Comparison of ENCODE assay signal across 8 cellular contexts in genomic region chr4:2260336-2261109, GRCh38. TPM values are rescaled to one million over a fixed set of nuclear protein-coding genes. Genes with fewer than 3 reads are reported as not detected.
A peak's percentile ranks its signal among the peaks of the same experiment; 100 is the strongest.
DNase-seq lines count a peak whose midpoint lies in the region; ATAC-seq and TF ChIP-seq lines count a peak whose summit lies in the region.

No MANE protein-coding gene starts in this region.

- H3K4me3 ChIP-seq in GM12865 (ENCODE audit: low read depth, low read length): peak overlapping the region; percentile 66
- peak overlapping the region; percentile 70 to 100 (median 90) for H3K4me3 ChIP-seq in heart left ventricle
- peak overlapping the region; percentile 83 for H3K4me3 ChIP-seq in rectal smooth muscle tissue (ENCODE audit: low read length)

- H3K27ac ChIP-seq in heart left ventricle (peak overlapping the region; percentile 86 to 97 (median 91)), rectal smooth muscle tissue (ENCODE audit: low read depth, low read length) (peak overlapping the region; percentile 76)

- H3K27me3 ChIP-seq in heart left ventricle (no peaks in the 10 kb centered on the region), rectal smooth muscle tissue (ENCODE audit: control insufficient read depth, insufficient read depth, low read length) (no peaks in the 10 kb centered on the region)

- peaks cover 0 to 27% (median 2%) of the 10 kb centered on the region in 9 donors for H3K36me3 ChIP-seq in heart left ventricle
- H3K36me3 ChIP-seq in rectal smooth muscle tissue (ENCODE audit: control insufficient read depth, insufficient read depth, low read length): no peaks in the 10 kb centered on the region

- DNase-seq in GM12865 (ENCODE audit: low read depth) (no peak), heart left ventricle (peak; percentile 18 to 66 (median 29)), dermis blood vessel endothelial cell (no peak), C1 segment of cervical spinal cord (lab: John Stamatoyannopoulos, UW) (no peak), kidney glomerular epithelial cell (lab: John Stamatoyannopoulos, UW) (no peak)
- peak; percentile 22 for DNase-seq in activated CD8-positive, alpha-beta memory T cell treated with anti-CD3 and anti-CD28 coated beads, Interleukin-2, amount 50 U/mL, for 4 hours

- no peaks in the 10 kb centered on the region for H3K9me3 ChIP-seq in heart left ventricle

- ATAC-seq in heart left ventricle (no peak), HG03280 (IDR thresholded peaks at IDR 0.05; ENCODE audit: unreplicated experiment) (no peak)

- H3K4me1 ChIP-seq in heart left ventricle: peaks cover 21 to 82% (median 66%) of the 10 kb centered on the region in 12 donors
- H3K4me1 ChIP-seq in rectal smooth muscle tissue (ENCODE audit: control insufficient read depth, insufficient read depth, low read length): peaks cover 40% of the 10 kb centered on the region

- H3K9ac ChIP-seq in rectal smooth muscle tissue (ENCODE audit: low read length): peak overlapping the region; percentile 75

- no peak for TF ChIP-seq CTCF in GM12865 (IDR thresholded peaks at IDR 0.05; ENCODE audit: insufficient read depth, low read depth, low read length, missing control alignments)
- TF ChIP-seq CTCF in heart left ventricle (IDR thresholded peaks at IDR 0.05): no peak

- 26 to 40% (median 32%) methylated on average over 15 to 23 of the region's 23 CpGs for whole genome bisulfite sequencing in heart left ventricle, 4 donors

- intact Hi-C loops in heart left ventricle (cut with DNase I): loop anchor here in 7 of 10 donors (2.0 to 10.0 kb wide), 7 partner anchors 18 to 494 kb away; partner anchors contain the start of genes CFAP99 (in 4 of the 7), ZFYVE28 (in 4 of the 7), FAM193A (in 1 of the 7) and HAUS3 (in 1 of the 7)

- TF ChIP-seq POLR2A in heart left ventricle (IDR thresholded peaks at IDR 0.05): no peak

RNA-seq across cellular contexts. Expression of gene MXD4, which starts 1.4 kb away (rescaled TPM):
- total RNA-seq in heart left ventricle: 10 to 100 TPM; 27.5 to 76.6 (median 35.5) TPM
- polyA plus RNA-seq in heart left ventricle: 10 to 100 TPM; 39.0 to 55.5 TPM
- total RNA-seq in dermis blood vessel endothelial cell: 92.1 and 94.1 TPM in 2 replicates

RNA-seq across cellular contexts. Expression of gene HAUS3, which starts 18.6 kb away (rescaled TPM):
- total RNA-seq in heart left ventricle (1 to 10 TPM; 4.2 to 8.3 (median 6.3) TPM), dermis blood vessel endothelial cell (14.0 and 15.8 TPM in 2 replicates)
- 1 to 10 TPM; 4.2 to 6.8 TPM for polyA plus RNA-seq in heart left ventricle

RNA-seq across cellular contexts. Expression of gene POLN, which starts 18.6 kb away (rescaled TPM):
- total RNA-seq in heart left ventricle: 1 to 10 TPM in 7 of 9 donors, under 1 TPM in 2; 0.38 to 4.5 (median 2.6) TPM
- under 1 TPM; 0.79 to 0.84 TPM for polyA plus RNA-seq in heart left ventricle
- total RNA-seq in dermis blood vessel endothelial cell: 2.7 and 5.8 TPM in 2 replicates

Comparison
In these comparisons a context has a peak if more than half of its experiments do, and no peak if none do; other contexts are left out.
1. DNase-seq: peak in activated CD8-positive, alpha-beta memory T cell treated with anti-CD3 and anti-CD28 coated beads, Interleukin-2, amount 50 U/mL, for 4 hours (single experiment) and heart left ventricle (5 of 5); none in GM12865 (single experiment), dermis blood vessel endothelial cell (single experiment), C1 segment of cervical spinal cord (0 of 14) and kidney glomerular epithelial cell (single experiment).
2. Peak in every context shown above with its lines, with median percentiles within 50 percentile points of each other: H3K4me3 ChIP-seq.